13 cellular contexts compared by ENCODE assay signal in the genomic region with DNA sequence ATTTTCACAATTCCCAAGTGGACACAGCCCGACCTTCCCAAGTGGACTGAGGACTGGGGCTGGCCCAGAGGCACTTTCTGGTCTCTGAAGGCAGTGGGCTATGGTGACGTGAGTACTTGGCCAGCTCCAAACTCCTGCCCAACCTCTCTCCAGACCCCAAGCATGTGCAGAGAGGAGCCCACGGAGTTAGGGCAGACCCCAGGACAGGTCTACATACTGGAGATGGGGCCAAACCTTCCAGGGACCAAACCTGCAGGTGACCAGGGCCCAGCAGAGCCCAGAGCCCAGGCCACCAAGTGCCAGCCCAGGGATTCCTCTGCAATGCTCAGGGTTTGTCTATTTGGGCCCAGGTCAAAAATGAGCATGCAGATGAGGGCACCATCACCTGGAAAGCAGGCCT. TPM values are rescaled to one million over a fixed set of nuclear protein-coding genes. Genes with fewer than 3 reads are reported as not detected.
DNase-seq lines count a peak whose midpoint lies in the region; ATAC-seq and TF ChIP-seq lines count a peak whose summit lies in the region.
"Had no signal": no experiment of that assay in that cellular context is flagged by ENCODE, and none has a peak within 500 bp of the region (broad histone marks: within the 10 kb centered on the region; RNA-seq: fewer than 3 reads in every experiment).

No MANE protein-coding gene starts in this region.

- no peak overlapping the region for H3K23ac ChIP-seq in neuronal stem cell (ENCODE audit: low read depth, low read length, poor library complexity)

- H2BK5ac ChIP-seq in neuronal stem cell (ENCODE audit: low read length), result no peak overlapping the region

- H3K4me1 ChIP-seq in right atrium auricular region (peaks cover 0 to 40% of the 10 kb centered on the region in 2 donors), RWPE2 (ENCODE audit: insufficient read depth, poor library complexity, severe bottlenecking) (peaks cover 15% of the 10 kb centered on the region), neuronal stem cell (ENCODE audit: control insufficient read depth in 2 of 2, insufficient read depth in 1 of 2, low read depth in 1 of 2, low read length in 2 of 2) (peaks cover 0 to 9% of the 10 kb centered on the region in 2 donors), aorta (ENCODE audit: control insufficient read depth in 1 of 2, insufficient read depth in 2 of 2, low read length in 2 of 2) (no peaks in the 10 kb centered on the region)
- H3K4me1 ChIP-seq: Caco-2 had no signal

- no peak overlapping the region for H3K18ac ChIP-seq in neuronal stem cell (ENCODE audit: low read length)

- no peak overlapping the region for H2AK5ac ChIP-seq in neuronal stem cell (ENCODE audit: low read depth, low read length)

- H3K9me3 ChIP-seq in right atrium auricular region (no peaks in the 10 kb centered on the region), RWPE2 (ENCODE audit: severe bottlenecking) (no peaks in the 10 kb centered on the region), neuronal stem cell (replicated peaks in 1 of 2; ENCODE audit: control insufficient read depth in 2 of 2, insufficient read depth in 1 of 2, low read depth in 1 of 2, low read length in 2 of 2) (no peaks in the 10 kb centered on the region), aorta (ENCODE audit: control insufficient read depth, low read length) (no peaks in the 10 kb centered on the region)
- H3K9me3 ChIP-seq: Caco-2 had no signal

- no peak overlapping the region for H4K8ac ChIP-seq in neuronal stem cell (ENCODE audit: low read depth, low read length)

- DNase-seq in left ventricle myocardium superior, result peak; percentile 11
- no peak for DNase-seq in right atrium auricular region (ENCODE audit: low spot score)
- DNase-seq in RWPE2 (ENCODE audit: low spot score), result peak; percentile 28
- no peak for DNase-seq in neuronal stem cell (ENCODE audit: low spot score)
- DNase-seq in aorta, result peak; percentile 11 to 30
- no peak for DNase-seq in NCI-H1417 (lab: John Stamatoyannopoulos, UW)
- DNase-seq in NCI-H2029 treated with DMSO at 0.1 percent for 48 hours (lab: John Stamatoyannopoulos, UW), result no peak
- DNase-seq in NCI-H146 (lab: John Stamatoyannopoulos, UW), result no peak
- DNase-seq: Caco-2, GF-D8, GM23248 had no signal

- H3K4me3 ChIP-seq in right atrium auricular region (no peak overlapping the region), RWPE2 (ENCODE audit: severe bottlenecking) (no peak overlapping the region), neuronal stem cell (ENCODE audit: low read length in 2 of 2) (no peak overlapping the region), aorta (ENCODE audit: low read length in 2 of 2) (no peak overlapping the region)
- H3K4me3 ChIP-seq: GM23248 had no signal

- H3K27ac ChIP-seq in right atrium auricular region (no peak overlapping the region), RWPE2 (ENCODE audit: poor library complexity, severe bottlenecking) (no peak overlapping the region), neuronal stem cell (replicated peaks; ENCODE audit: low read length) (no peak overlapping the region), aorta (ENCODE audit: low read depth in 1 of 2, low read length in 2 of 2) (no peak overlapping the region)
- H3K27ac ChIP-seq: GM23248, HL-60 had no signal

- no peak for ATAC-seq in left ventricle myocardium superior
- ATAC-seq in RWPE2 (ENCODE audit: low read depth), result no peak
- no peak for ATAC-seq in aorta (ENCODE audit: low FRiP score)
- ATAC-seq: HCT116 had no signal

- H3K36me3 ChIP-seq in right atrium auricular region (peaks cover 56% of the 10 kb centered on the region), RWPE2 (ENCODE audit: low read depth) (peaks cover 42% of the 10 kb centered on the region), neuronal stem cell (replicated peaks in 1 of 2; ENCODE audit: control insufficient read depth in 2 of 2, insufficient read depth in 2 of 2, low read length in 2 of 2) (peaks cover 53 to 76% of the 10 kb centered on the region in 2 donors), aorta (ENCODE audit: control insufficient read depth in 1 of 2, insufficient read depth in 2 of 2, low read length in 1 of 2) (no peaks in the 10 kb centered on the region)

- H2BK12ac ChIP-seq in neuronal stem cell (ENCODE audit: low read length), result no peak overlapping the region

- H3K27me3 ChIP-seq in right atrium auricular region, result no peaks in the 10 kb centered on the region
- H3K27me3 ChIP-seq in RWPE2 (ENCODE audit: insufficient read depth, poor library complexity, severe bottlenecking), result no peaks in the 10 kb centered on the region
- H3K27me3 ChIP-seq in neuronal stem cell (ENCODE audit: control insufficient read depth in 3 of 3, insufficient read depth in 3 of 3, low read depth in 1 of 3, low read length in 3 of 3), result no peaks in the 10 kb centered on the region
- no peaks in the 10 kb centered on the region for H3K27me3 ChIP-seq in aorta (ENCODE audit: control insufficient read depth in 1 of 2, insufficient read depth in 2 of 2, low read length in 1 of 2)

- peak overlapping the region; percentile 38 for H3K9ac ChIP-seq in neuronal stem cell (ENCODE audit: low read depth, low read length, poor library complexity)
- H3K9ac ChIP-seq: GM23248 had no signal

- no peak overlapping the region for H3K4me2 ChIP-seq in neuronal stem cell (ENCODE audit: insufficient read depth, low read length, poor library complexity, severe bottlenecking)

- peaks cover 50% of the 10 kb centered on the region for H3K79me1 ChIP-seq in neuronal stem cell (ENCODE audit: low read depth, low read length)

- H3K14ac ChIP-seq in neuronal stem cell (ENCODE audit: low read length), result no peak overlapping the region

- intact Hi-C loops in left ventricle myocardium superior (cut with micrococcal nuclease) (no loop called here), aorta (cut with DNase I) (no loop called here)

- TF ChIP-seq CTCF in right atrium auricular region (IDR thresholded peaks at IDR 0.05) (no peak), RWPE2 (IDR thresholded peaks at IDR 0.05; ENCODE audit: poor library complexity, severe bottlenecking) (no peak)

- H2AFZ ChIP-seq in neuronal stem cell (ENCODE audit: low read length), result no peak overlapping the region
- H2AFZ ChIP-seq: GM23248 had no signal

- H2BK15ac ChIP-seq in neuronal stem cell (ENCODE audit: low read length), result no peak overlapping the region

- no peak overlapping the region for H3K4ac ChIP-seq in neuronal stem cell (ENCODE audit: low read length)

- no peak overlapping the region for H4K91ac ChIP-seq in neuronal stem cell (ENCODE audit: low read depth, low read length, poor library complexity)

- no peak overlapping the region for H2BK120ac ChIP-seq in neuronal stem cell (ENCODE audit: low read depth, low read length)

- WGBS in neuronal stem cell (ENCODE audit: extremely low coverage in 2 of 2, insufficient read length in 2 of 2, insufficient replicate concordance in 1 of 2), 2 donors, result no CpG with 5 or more reads among the region's 3 CpGs
- 91 to 97% methylated on average over 3 of the region's 3 CpGs for WGBS in aorta, 2 donors

RNA-seq across cellular contexts. Expression of a gene that starts 15.3 kb away (rescaled TPM):
- total RNA-seq in left ventricle myocardium superior (28.7 TPM), right atrium auricular region (10 to 100 TPM; 14.1 to 18.5 TPM), aorta (10 to 100 TPM; 24.4 to 38.0 TPM)
- polyA plus RNA-seq in neuronal stem cell (2013, experiment 1 of 2), result 47.9 TPM
- polyA plus RNA-seq in neuronal stem cell (2013, experiment 2 of 2), result 50.2 TPM
- polyA plus RNA-seq in aorta, result 10 to 100 TPM in 1 of 2 donors, 1 to 10 TPM in 1; 6.6 to 14.5 TPM

RNA-seq across cellular contexts. Expression of a gene that starts 27.2 kb away (rescaled TPM):
- total RNA-seq in left ventricle myocardium superior (4.7 TPM), right atrium auricular region (10 to 100 TPM in 1 of 2 donors, 1 to 10 TPM in 1; 7.8 to 11.2 TPM), aorta (10 to 100 TPM in 1 of 2 donors, 1 to 10 TPM in 1; 8.3 to 17.3 TPM)
- polyA plus RNA-seq in neuronal stem cell (2013, experiment 1 of 2), result 33.0 TPM
- polyA plus RNA-seq in neuronal stem cell (2013, experiment 2 of 2), result 33.5 TPM
- polyA plus RNA-seq in aorta, result 10 to 100 TPM in 1 of 2 donors, 1 to 10 TPM in 1; 5.8 to 13.8 TPM

Comparison
In these comparisons a context has a peak if more than half of its experiments do, and no peak if none do; other contexts are left out.
1. DNase-seq: peak in left ventricle myocardium superior (single experiment), RWPE2 (single experiment) and aorta (2 of 2); none in right atrium auricular region (single experiment), neuronal stem cell (single experiment), NCI-H1417 (0 of 3), NCI-H2029 treated with DMSO at 0.1 percent for 48 hours (single experiment) and NCI-H146 (single experiment).